In the genomic region with DNA sequence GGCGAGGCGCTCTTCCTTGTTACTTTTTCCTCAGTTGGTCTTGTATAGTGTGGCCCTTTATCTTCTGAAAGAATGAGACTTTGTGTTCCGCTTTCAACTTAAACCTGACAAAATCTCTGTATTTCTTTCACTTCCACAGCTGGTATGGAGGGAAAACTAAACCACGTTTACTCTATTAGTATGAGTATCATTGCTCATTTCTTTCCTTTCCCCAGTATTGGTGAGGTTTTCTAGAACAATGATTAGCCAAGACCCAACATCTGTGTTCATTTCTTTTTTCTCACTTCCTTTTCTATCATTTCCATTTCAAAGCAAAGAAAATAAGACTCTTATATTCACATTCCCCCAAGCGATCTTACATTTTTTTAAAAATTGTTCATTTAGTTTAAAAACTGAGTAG, we compare ENCODE assay signal across 13 cellular contexts.
A peak's percentile ranks its signal among the peaks of the same experiment; 100 is the strongest.
DNase-seq lines count a peak whose midpoint lies in the region; ATAC-seq and TF ChIP-seq lines count a peak whose summit lies in the region.
"Had no signal": no experiment of that assay in that cellular context is flagged by ENCODE, and none has a peak within 500 bp of the region (broad histone marks: within the 10 kb centered on the region; RNA-seq: fewer than 3 reads in every experiment).

No MANE protein-coding gene starts in this region.

- H3K36me3 ChIP-seq in GM06990 (ENCODE audit: control insufficient read depth, insufficient read depth, low read length): no peaks in the 10 kb centered on the region
- H3K36me3 ChIP-seq: colonic mucosa, esophagus squamous epithelium, lower lobe of right lung had no signal

- H3K4me3 ChIP-seq in GM06990 (replicated peaks; ENCODE audit: low read depth, low read length): no peak overlapping the region
- H3K4me3 ChIP-seq: colonic mucosa, esophagus squamous epithelium, lower lobe of right lung, SK-N-MC had no signal

- H3K27ac Mint-ChIP-seq in chondrocyte (ENCODE audit: unreplicated experiment): no peak overlapping the region

- TF ChIP-seq CTCF in GM06990 (IDR thresholded peaks at IDR 0.05; ENCODE audit: insufficient read depth, low read length, poor library complexity, severe bottlenecking) (no peak), chondrocyte (IDR thresholded peaks at IDR 0.05) (no peak)

- no peaks in the 10 kb centered on the region for H3K27me3 Mint-ChIP-seq in chondrocyte (ENCODE audit: low read depth)

- no peaks in the 10 kb centered on the region for H3K27me3 ChIP-seq in GM06990 (replicated peaks; ENCODE audit: control insufficient read depth, insufficient read depth, low read length)
- H3K27me3 ChIP-seq: colonic mucosa had no signal

- ATAC-seq in GM19328 (IDR thresholded peaks at IDR 0.05; ENCODE audit: unreplicated experiment): peak; percentile 51
- peak; percentile 77 for ATAC-seq in HG02588 (IDR thresholded peaks at IDR 0.05; ENCODE audit: unreplicated experiment)
- peak; percentile 97 for ATAC-seq in HG03175 (IDR thresholded peaks at IDR 0.05; ENCODE audit: unreplicated experiment)
- ATAC-seq: lower lobe of right lung had no signal

- H3K9me3 Mint-ChIP-seq in chondrocyte (ENCODE audit: low read depth): peaks cover 16% of the 10 kb centered on the region

- no peak overlapping the region for H3K4me3 Mint-ChIP-seq in chondrocyte (ENCODE audit: unreplicated experiment)

- H3K4me1 Mint-ChIP-seq in chondrocyte (ENCODE audit: low read depth): no peaks in the 10 kb centered on the region

- DNase-seq in GM06990 (ENCODE audit: extremely low read depth, insufficient read length) (peak; percentile 59), NCI-H524 treated with DMSO at 0.1 percent for 48 hours (lab: John Stamatoyannopoulos, UW) (no peak), chondrocyte (ENCODE audit: low spot score) (no peak), NCI-H345 (lab: John Stamatoyannopoulos, UW) (no peak), DMS153 treated with DMSO at 0.1 percent for 48 hours (lab: John Stamatoyannopoulos, UW; ENCODE audit: unreplicated experiment) (no peak)
- DNase-seq: colonic mucosa, esophagus squamous epithelium, lower lobe of right lung, NCI-H1436 treated with DMSO at 0.1 percent for 48 hours had no signal

- H3K36me3 Mint-ChIP-seq in chondrocyte (ENCODE audit: low read depth): no peaks in the 10 kb centered on the region
